16 cellular contexts compared by ENCODE assay signal in the genomic region with DNA sequence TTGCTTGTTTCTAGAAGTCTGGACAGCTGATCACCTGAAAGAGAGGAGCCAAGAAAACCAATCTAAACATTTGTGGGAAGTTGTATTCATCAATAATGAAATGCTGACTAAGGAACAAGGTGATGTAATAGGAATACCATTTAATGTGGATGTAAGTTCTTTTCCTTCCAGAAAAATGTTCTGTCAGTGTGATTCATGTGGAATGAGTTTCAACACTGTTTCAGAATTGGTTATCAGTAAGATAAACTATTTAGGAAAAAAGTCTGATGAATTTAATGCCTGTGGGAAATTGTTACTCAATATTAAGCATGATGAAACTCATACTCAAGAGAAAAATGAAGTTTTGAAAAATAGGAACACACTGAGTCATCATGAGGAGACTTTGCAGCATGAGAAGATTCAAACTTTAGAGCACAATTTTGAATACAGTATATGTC. TPM values are rescaled to one million over a fixed set of nuclear protein-coding genes. Genes with fewer than 3 reads are reported as not detected.
DNase-seq lines count a peak whose midpoint lies in the region; ATAC-seq and TF ChIP-seq lines count a peak whose summit lies in the region.
"Had no signal": no experiment of that assay in that cellular context is flagged by ENCODE, and none has a peak within 500 bp of the region (broad histone marks: within the 10 kb centered on the region; RNA-seq: fewer than 3 reads in every experiment).

No MANE protein-coding gene starts in this region.

- H3K4me3 ChIP-seq in RWPE2 (ENCODE audit: severe bottlenecking) (no peak overlapping the region), fibroblast of lung (replicated peaks in 1 of 4; ENCODE audit: control extremely low read depth in 1 of 4, insufficient read depth in 1 of 4, low read depth in 3 of 4, low read length in 4 of 4) (no peak overlapping the region)
- H3K4me3 ChIP-seq: GM23338, lower lobe of right lung, ovary, Peyer's patch had no signal

- peaks cover 38% of the 10 kb centered on the region for H3K36me3 ChIP-seq in RWPE2 (ENCODE audit: low read depth)
- no peaks in the 10 kb centered on the region for H3K36me3 ChIP-seq in fibroblast of lung (ENCODE audit: control insufficient read depth, insufficient read depth, low read length)
- H3K36me3 ChIP-seq: ovary had no signal

- no peak overlapping the region for H3K4me2 ChIP-seq in fibroblast of lung (ENCODE audit: extremely low read depth, insufficient read depth, low read length)
- H3K4me2 ChIP-seq: GM23338 had no signal

- DNase-seq in SIG-M5 treated with dmso at 0.1 percent for 504 hours (lab: John Stamatoyannopoulos, UW; ENCODE audit: unreplicated experiment) (peak; percentile 8), SIG-M5 (lab: John Stamatoyannopoulos, UW) (no peak), RWPE2 (ENCODE audit: low spot score) (no peak), fibroblast of lung (ENCODE audit: low read depth in 2 of 2) (peak; percentile 86 to 90), sciatic nerve (ENCODE audit: low spot score) (no peak), NCI-H1092 (lab: John Stamatoyannopoulos, UW) (no peak)
- DNase-seq: activated CD8-positive, alpha-beta memory T cell treated with anti-CD3 and anti-CD28 coated beads for 24 hours; activated naive CD8-positive, alpha-beta T cell treated with anti-CD3 and anti-CD28 coated beads for 36 hours; lower lobe of right lung; NCI-H1048; ovary; Peyer's patch; T1000 had no signal

- no peak overlapping the region for H2AFZ ChIP-seq in fibroblast of lung (ENCODE audit: low read length)
- H2AFZ ChIP-seq: GM23338 had no signal

- intact Hi-C loops in sciatic nerve (cut with DNase I), result no loop called here

- H3K9ac ChIP-seq in fibroblast of lung (ENCODE audit: insufficient read depth, low read length), result no peak overlapping the region

- H4K20me1 ChIP-seq in fibroblast of lung (ENCODE audit: control insufficient read depth, extremely low read depth, insufficient read depth, low read length), result no peaks in the 10 kb centered on the region

- no peaks in the 10 kb centered on the region for H3K27me3 ChIP-seq in RWPE2 (ENCODE audit: insufficient read depth, poor library complexity, severe bottlenecking)
- H3K27me3 ChIP-seq in fibroblast of lung (ENCODE audit: control insufficient read depth, insufficient read depth, low read length), result no peaks in the 10 kb centered on the region
- H3K27me3 ChIP-seq: ovary, Peyer's patch had no signal

- H3K4me1 ChIP-seq in RWPE2 (ENCODE audit: insufficient read depth, poor library complexity, severe bottlenecking) (peaks cover 5% of the 10 kb centered on the region), fibroblast of lung (ENCODE audit: control insufficient read depth, extremely low read depth, insufficient read depth, low read length) (no peaks in the 10 kb centered on the region)
- H3K4me1 ChIP-seq: lower lobe of right lung, Peyer's patch had no signal

- H3K79me2 ChIP-seq in fibroblast of lung (ENCODE audit: control insufficient read depth, insufficient read depth, low read length), result no peaks in the 10 kb centered on the region

- H3K9me3 ChIP-seq in RWPE2 (ENCODE audit: severe bottlenecking) (peaks cover 17% of the 10 kb centered on the region), fibroblast of lung (ENCODE audit: control insufficient read depth, insufficient read depth, low read depth, low read length) (peaks cover 2% of the 10 kb centered on the region)

- ATAC-seq in RWPE2 (ENCODE audit: low read depth) (peak; percentile 79), sciatic nerve (peak; percentile 67), HG02642 (IDR thresholded peaks at IDR 0.05; ENCODE audit: poor library complexity, unreplicated experiment) (no peak), HG03442 (IDR thresholded peaks at IDR 0.05; ENCODE audit: unreplicated experiment) (no peak)
- ATAC-seq: GM23338 had no signal

- H3K27ac ChIP-seq in RWPE2 (ENCODE audit: poor library complexity, severe bottlenecking) (peak overlapping the region; percentile 78), fibroblast of lung (ENCODE audit: insufficient read depth, low read length) (no peak overlapping the region)
- H3K27ac ChIP-seq: lower lobe of right lung, ovary, Peyer's patch had no signal

- no peak for TF ChIP-seq CTCF in RWPE2 (IDR thresholded peaks at IDR 0.05; ENCODE audit: poor library complexity, severe bottlenecking)
- TF ChIP-seq CTCF in fibroblast of lung (conservative IDR thresholded peaks at IDR 0.05 in 1 of 2, IDR thresholded peaks at IDR 0.05 in 1 of 2; ENCODE audit: low read depth in 1 of 2, low read length in 2 of 2), result no peak

RNA-seq across cellular contexts. Expression of a gene that starts 39.8 kb away (rescaled TPM):
- total RNA-seq in fibroblast of lung, result 17.7 and 20.3 TPM in 2 replicates
- polyA plus RNA-seq in fibroblast of lung, result 7.1 and 9.7 TPM in 2 replicates
- 4.9 and 6.4 TPM in 2 replicates for polyA plus RNA-seq in fibroblast of lung (2012)
- polyA minus RNA-seq in fibroblast of lung (ENCODE audit: low replicate concordance), result 4.3 and 7.3 TPM in 2 replicates
- total RNA-seq in sciatic nerve, result 32.8 TPM

RNA-seq across cellular contexts. Expression of a gene that starts 43.9 kb away (rescaled TPM):
- 11.6 and 11.8 TPM in 2 replicates for total RNA-seq in fibroblast of lung
- 6.1 and 12.0 TPM in 2 replicates for polyA plus RNA-seq in fibroblast of lung
- 4.0 and 9.2 TPM in 2 replicates for polyA plus RNA-seq in fibroblast of lung (2012)
- 2.0 and 2.6 TPM in 2 replicates for polyA minus RNA-seq in fibroblast of lung (ENCODE audit: low replicate concordance)
- total RNA-seq in sciatic nerve, result 32.5 TPM

Comparison
In these comparisons a context has a peak if more than half of its experiments do, and no peak if none do; other contexts are left out.
1. DNase-seq: peak in SIG-M5 treated with dmso at 0.1 percent for 504 hours (single experiment) and fibroblast of lung (2 of 2); none in SIG-M5 (single experiment), RWPE2 (single experiment), sciatic nerve (single experiment) and NCI-H1092 (single experiment).
2. ATAC-seq: peak in RWPE2 (single experiment) and sciatic nerve (single experiment); none in HG02642 (single experiment) and HG03442 (single experiment).